ENCODE assay signal across 2 cellular contexts in genomic region chr11:64763804-64764611, GRCh38.
TF ChIP-seq lines count a peak whose summit lies in the region.

No MANE protein-coding gene starts in this region.

TF ChIP-seq in SK-N-SH, 30 proteins besides CTCF, POLR2A, EP300 and RAD21:
- no peak for TF ChIP-seq NFIC (IDR thresholded peaks at IDR 0.05; ENCODE audit: borderline replicate concordance)
- TF ChIP-seq SIN3A (IDR thresholded peaks at IDR 0.05; ENCODE audit: borderline replicate concordance, low read depth, low read length), result no peak
- no peak for TF ChIP-seq TAF1 (IDR thresholded peaks at IDR 0.05; ENCODE audit: borderline replicate concordance, low read depth, low read length)
- TF ChIP-seq USF2 (IDR thresholded peaks at IDR 0.05; ENCODE audit: borderline replicate concordance, low read depth, low read length), result no peak
- TF ChIP-seq TEAD4 (IDR thresholded peaks at IDR 0.05; ENCODE audit: borderline replicate concordance, insufficient read depth), result no peak
- no peak for TF ChIP-seq MXI1 (IDR thresholded peaks at IDR 0.05; ENCODE audit: low read depth, low read length)
- TF ChIP-seq RFX5 (IDR thresholded peaks at IDR 0.05; ENCODE audit: low read length), result no peak
- no peak for TF ChIP-seq GATA2 (CRISPR knock-in tag; IDR thresholded peaks at IDR 0.05)
- no peak for TF ChIP-seq NRF1 (IDR thresholded peaks at IDR 0.05; ENCODE audit: low read depth, low read length)
- no peak for TF ChIP-seq USF1 (IDR thresholded peaks at IDR 0.05; ENCODE audit: borderline replicate concordance, low read depth)
- TF ChIP-seq MEF2A (IDR thresholded peaks at IDR 0.05; ENCODE audit: borderline replicate concordance, low read depth), result no peak
- TF ChIP-seq SMC3 (IDR thresholded peaks at IDR 0.05; ENCODE audit: low read depth, low read length), result no peak

TF ChIP-seq in SK-N-SH treated with all-trans-retinoic acid at 6 μM for 48 hours, 23 proteins besides CTCF, POLR2A, EP300 and RAD21:
- TF ChIP-seq CREB5 (CRISPR knock-in tag; IDR thresholded peaks at IDR 0.05; ENCODE audit: low read depth) (no peak), TCF4 (CRISPR knock-in tag; IDR thresholded peaks at IDR 0.05; ENCODE audit: borderline replicate concordance) (no peak), ARNTL (CRISPR knock-in tag; IDR thresholded peaks at IDR 0.05; ENCODE audit: borderline replicate concordance, low read depth) (no peak), BACH2 (CRISPR knock-in tag; IDR thresholded peaks at IDR 0.05; ENCODE audit: borderline replicate concordance) (no peak), ESRRG (CRISPR knock-in tag; IDR thresholded peaks at IDR 0.05) (no peak), ZNF70 (CRISPR knock-in tag; IDR thresholded peaks at IDR 0.05) (no peak), CSRNP3 (CRISPR knock-in tag; IDR thresholded peaks at IDR 0.05) (no peak), ISL1 (CRISPR knock-in tag; IDR thresholded peaks at IDR 0.05) (no peak), ZNF8 (CRISPR knock-in tag; IDR thresholded peaks at IDR 0.05) (no peak), TOX (CRISPR knock-in tag; IDR thresholded peaks at IDR 0.05; ENCODE audit: borderline replicate concordance) (no peak), TSHZ2 (CRISPR knock-in tag; IDR thresholded peaks at IDR 0.05) (no peak), SNAI2 (CRISPR knock-in tag; IDR thresholded peaks at IDR 0.05) (no peak), ZFP3 (CRISPR knock-in tag; IDR thresholded peaks at IDR 0.05) (no peak), CSDC2 (CRISPR knock-in tag; IDR thresholded peaks at IDR 0.05) (no peak), PATZ1 (CRISPR knock-in tag; IDR thresholded peaks at IDR 0.05; ENCODE audit: borderline replicate concordance) (no peak), OSR1 (CRISPR knock-in tag; IDR thresholded peaks at IDR 0.05) (no peak), ZFP30 (CRISPR knock-in tag; IDR thresholded peaks at IDR 0.05) (no peak), ZC3H10 (CRISPR knock-in tag; IDR thresholded peaks at IDR 0.05) (no peak)
